9 cellular contexts compared by ENCODE assay signal in genomic region chr20:62025832-62026563, GRCh38. TPM values are rescaled to one million over a fixed set of nuclear protein-coding genes. Genes with fewer than 3 reads are reported as not detected.
DNase-seq lines count a peak whose midpoint lies in the region; ATAC-seq and TF ChIP-seq lines count a peak whose summit lies in the region.
"Had no signal": no experiment of that assay in that cellular context is flagged by ENCODE, and none has a peak within 500 bp of the region (broad histone marks: within the 10 kb centered on the region; RNA-seq: fewer than 3 reads in every experiment).

No MANE protein-coding gene starts in this region.

- ATAC-seq in HG03108 (IDR thresholded peaks at IDR 0.05; ENCODE audit: unreplicated experiment): no peak
- no peak for ATAC-seq in HG03175 (IDR thresholded peaks at IDR 0.05; ENCODE audit: unreplicated experiment)
- ATAC-seq: GM12878 had no signal

- H3K27ac Mint-ChIP-seq in chondrocyte (ENCODE audit: unreplicated experiment) (peak overlapping the region; percentile 60), mesothelial cell of epicardium (peak overlapping the region; percentile 19)

- WGBS in prostate gland: 41% methylated on average over 22 of the region's 22 CpGs

- H3K9me3 Mint-ChIP-seq in chondrocyte (ENCODE audit: low read depth) (no peaks in the 10 kb centered on the region), mesothelial cell of epicardium (no peaks in the 10 kb centered on the region)

- TF ChIP-seq POLR2A in prostate gland (IDR thresholded peaks at IDR 0.05): no peak

- H3K4me3 Mint-ChIP-seq in chondrocyte (ENCODE audit: unreplicated experiment) (peak overlapping the region; percentile 14), mesothelial cell of epicardium (no peak overlapping the region)

- no peaks in the 10 kb centered on the region for H3K27me3 ChIP-seq in prostate gland (replicated peaks; ENCODE audit: insufficient read depth)

- no peaks in the 10 kb centered on the region for H3K9me3 ChIP-seq in prostate gland

- H3K4me1 ChIP-seq in prostate gland (replicated peaks): peaks cover 3% of the 10 kb centered on the region

- DNase-seq in AG09319 (ENCODE audit: extremely low read depth, low read depth) (no peak), KG1 (lab: John Stamatoyannopoulos, UW) (peak; percentile 18), chondrocyte (ENCODE audit: low spot score) (no peak), mesothelial cell of epicardium (ENCODE audit: low spot score in 2 of 2, unreplicated experiment in 2 of 2) (no peak), prostate gland (ENCODE audit: low spot score) (no peak), DMS153 (lab: John Stamatoyannopoulos, UW) (no peak)

- H3K4me3 ChIP-seq in prostate gland: no peak overlapping the region
- H3K4me3 ChIP-seq: GM12878 had no signal

- H3K4me1 Mint-ChIP-seq in chondrocyte (ENCODE audit: low read depth) (peaks cover 28% of the 10 kb centered on the region), mesothelial cell of epicardium (peaks cover 19% of the 10 kb centered on the region)

- intact Hi-C loops in prostate gland (cut with DNase I): loop anchor here (2.0 to 5.0 kb wide), 2 partner anchors 36 to 111 kb away; no protein-coding TSS in a partner anchor

- H3K27me3 Mint-ChIP-seq in chondrocyte (ENCODE audit: low read depth) (no peaks in the 10 kb centered on the region), mesothelial cell of epicardium (ENCODE audit: low read depth) (no peaks in the 10 kb centered on the region)

- TF ChIP-seq CTCF in AG09319 (IDR thresholded peaks at IDR 0.05; ENCODE audit: low read depth, low read length): peak; percentile 53
- TF ChIP-seq CTCF in chondrocyte (IDR thresholded peaks at IDR 0.05): peak; percentile 83
- no peak for TF ChIP-seq CTCF in mesothelial cell of epicardium (IDR thresholded peaks at IDR 0.05; ENCODE audit: unreplicated experiment)
- TF ChIP-seq CTCF in prostate gland (IDR thresholded peaks at IDR 0.05): peak in 2 of 4 experiments; percentile 18 to 36

- H3K27ac ChIP-seq in prostate gland: no peak overlapping the region

- H3K36me3 ChIP-seq in prostate gland: no peaks in the 10 kb centered on the region

- H3K36me3 Mint-ChIP-seq in chondrocyte (ENCODE audit: low read depth) (no peaks in the 10 kb centered on the region), mesothelial cell of epicardium (no peaks in the 10 kb centered on the region)

RNA-seq across cellular contexts. Expression of gene TAF4, which starts 39.7 kb away (rescaled TPM):
- 11.5 to 16.3 TPM (median 14.8 TPM) in 3 replicates for total RNA-seq in chondrocyte
- 27.5 to 28.8 TPM (median 28.1 TPM) in 3 replicates for total RNA-seq in mesothelial cell of epicardium
- total RNA-seq in prostate gland: 10 to 100 TPM; 19.9 to 57.1 TPM
